In genomic region chr18:46821856-46822711, GRCh38 we compare ENCODE assay signal across 18 cellular contexts.
"Had no signal": no experiment of that assay in that cellular context is flagged by ENCODE, and none has a peak within 500 bp of the region (broad histone marks: within the 10 kb centered on the region; RNA-seq: fewer than 3 reads in every experiment).

No MANE protein-coding gene starts in this region.

- H3K27ac Mint-ChIP-seq: activated CD8-positive, alpha-beta memory T cell treated with anti-CD3 and anti-CD28 coated beads, Interleukin-2, amount 10 ng/mL, durations not matched to agents 7 days and 5 days; activated naive CD4-positive, alpha-beta T cell treated with anti-CD3 and anti-CD28 coated beads, Interleukin-2, amount 10 ng/mL, durations not matched to agents 7 days and 5 days; immature natural killer cell; mesothelial cell of epicardium; neural progenitor cell had no signal

- H3K27me3 Mint-ChIP-seq: activated CD8-positive, alpha-beta memory T cell treated with anti-CD3 and anti-CD28 coated beads, Interleukin-2, amount 10 ng/mL, durations not matched to agents 7 days and 5 days; activated naive CD4-positive, alpha-beta T cell treated with anti-CD3 and anti-CD28 coated beads, Interleukin-2, amount 10 ng/mL, durations not matched to agents 7 days and 5 days had no signal

- H3K36me3 ChIP-seq: brain microvascular endothelial cell, neural progenitor cell, pancreas, uterus had no signal

- H3K4me1 Mint-ChIP-seq: activated naive CD4-positive, alpha-beta T cell treated with anti-CD3 and anti-CD28 coated beads, Interleukin-2, amount 10 ng/mL, durations not matched to agents 7 days and 5 days; immature natural killer cell; mesothelial cell of epicardium; neural progenitor cell had no signal

- H3K4me3 Mint-ChIP-seq: activated CD8-positive, alpha-beta memory T cell treated with anti-CD3 and anti-CD28 coated beads, Interleukin-2, amount 10 ng/mL, durations not matched to agents 7 days and 5 days; activated naive CD4-positive, alpha-beta T cell treated with anti-CD3 and anti-CD28 coated beads, Interleukin-2, amount 10 ng/mL, durations not matched to agents 7 days and 5 days; immature natural killer cell; mesothelial cell of epicardium; neural progenitor cell had no signal

- H3K27me3 ChIP-seq: brain microvascular endothelial cell, neural progenitor cell, pancreas, tibial artery, uterus had no signal

- H3K9me3 Mint-ChIP-seq: activated naive CD4-positive, alpha-beta T cell treated with anti-CD3 and anti-CD28 coated beads, Interleukin-2, amount 10 ng/mL, durations not matched to agents 7 days and 5 days; immature natural killer cell; mesothelial cell of epicardium; neural progenitor cell had no signal

- DNase-seq: activated CD4-positive, alpha-beta T cell treated with anti-CD3 and anti-CD28 coated beads for 4 hours; activated CD8-positive, alpha-beta memory T cell treated with anti-CD3 and anti-CD28 coated beads, Interleukin-2, amount 10 ng/mL, durations not matched to agents 7 days and 5 days; activated naive CD4-positive, alpha-beta T cell treated with anti-CD3 and anti-CD28 coated beads, Interleukin-2, amount 10 ng/mL, durations not matched to agents 7 days and 5 days; amniotic stem cell; brain microvascular endothelial cell; immature natural killer cell; left cardiac atrium; lower lobe of right lung; pancreas; retina; stimulated activated CD4-positive, alpha-beta T cell treated with anti-CD3 and anti-CD28 coated beads, Interleukin-4, amount 100 ng/mL, for 1 hour; stimulated activated CD8-positive, alpha-beta memory T cell treated with anti-CD3 and anti-CD28 coated beads, Interleukin-4, amount 100 ng/mL, for 48 hours; tibial artery; uterus had no signal

- H3K9ac ChIP-seq: neural progenitor cell had no signal

- H3K4me1 ChIP-seq: lower lobe of right lung, neural progenitor cell, pancreas, tibial artery, uterus had no signal

- H3K4me3 ChIP-seq: lower lobe of right lung, neural progenitor cell, pancreas, tibial artery, uterus had no signal

- H3K9me3 ChIP-seq: lower lobe of right lung, pancreas, tibial artery, uterus had no signal

- H3K27ac ChIP-seq: brain microvascular endothelial cell, lower lobe of right lung, neural progenitor cell, pancreas, tibial artery, uterus, VCaP had no signal

- H2AFZ ChIP-seq: neural progenitor cell had no signal

- H3K4me2 ChIP-seq: neural progenitor cell had no signal

- ATAC-seq: activated CD8-positive, alpha-beta memory T cell treated with anti-CD3 and anti-CD28 coated beads, Interleukin-2, amount 10 ng/mL, durations not matched to agents 7 days and 5 days; esophagus mucosa; left cardiac atrium; lower lobe of right lung; pancreas had no signal

- FAIRE-seq: pancreas had no signal
